Comparison of ENCODE assay signal across 8 cellular contexts in genomic region chr16:67892899-67893790, GRCh38. TPM values are rescaled to one million over a fixed set of nuclear protein-coding genes. Genes with fewer than 3 reads are reported as not detected.
A peak's percentile ranks its signal among the peaks of the same experiment; 100 is the strongest.
DNase-seq lines count a peak whose midpoint lies in the region; ATAC-seq and TF ChIP-seq lines count a peak whose summit lies in the region.

TSS of gene PSKH1 (plus strand) at chr16:67893254. CDS start at chr16:67908750, 15,496 bp downstream.

- intact Hi-C loops in left lung (cut with DNase I), result no loop called here

- no peaks in the 10 kb centered on the region for H3K9me3 ChIP-seq in BLaER1 treated with 17β-estradiol and CSF1 and Interleukin-3, amounts not matched to agents 10 nM and 100 nM (replicated peaks in 1 of 11)
- no peaks in the 10 kb centered on the region for H3K9me3 ChIP-seq in left lung

- H3K36me3 ChIP-seq in BLaER1 treated with 17β-estradiol and CSF1 and Interleukin-3, amounts not matched to agents 10 nM and 100 nM, result peaks cover 0 to 23% (median 8%) of the 10 kb centered on the region in 11 experiments; a peak in 6 of 22 replicates
- H3K36me3 ChIP-seq in left lung, result no peaks in the 10 kb centered on the region

- peak within 1 kb of the TSS; percentile 89 to 99 (median 92) for H3K4me3 ChIP-seq in BLaER1 treated with 17β-estradiol and CSF1 and Interleukin-3, amounts not matched to agents 10 nM and 100 nM
- H3K4me3 ChIP-seq in left lung, result peak within 1 kb of the TSS; percentile 81 to 90

- H3K27me3 ChIP-seq in BLaER1 treated with 17β-estradiol and CSF1 and Interleukin-3, amounts not matched to agents 10 nM and 100 nM, result no peaks in the 10 kb centered on the region
- no peaks in the 10 kb centered on the region for H3K27me3 ChIP-seq in left lung

- DNase-seq in NCI-H748 treated with DMSO at 0.1 percent for 48 hours (lab: John Stamatoyannopoulos, UW), result peak; percentile 89
- peak; percentile 87 to 93 for DNase-seq in activated CD4-positive, alpha-beta T cell treated with anti-CD3 and anti-CD28 coated beads, Interleukin-2, amount 50 U/mL, for 24 hours (ENCODE audit: low read depth in 1 of 2, low spot score in 1 of 2)
- DNase-seq in dedifferentiated amniotic fluid mesenchymal stem cell (ENCODE audit: extremely low spot score), result peak; percentile 95
- DNase-seq in left lung, result peak; percentile 98 to 99
- peak; percentile 90 for DNase-seq in stimulated activated CD4-positive, alpha-beta T cell treated with anti-CD3 and anti-CD28 coated beads, Interleukin-2, amount 100 ng/mL, for 4 hours (ENCODE audit: low read depth)

- H4K20me1 ChIP-seq in BLaER1 treated with 17β-estradiol and CSF1 and Interleukin-3, amounts not matched to agents 10 nM and 100 nM, result peaks cover 8 to 38% (median 19%) of the 10 kb centered on the region in 11 experiments; a peak in 15 of 22 replicates

- TF ChIP-seq CTCF in left lung (IDR thresholded peaks at IDR 0.05), result no peak

- H3K27ac ChIP-seq in BLaER1 treated with 17β-estradiol and CSF1 and Interleukin-3, amounts not matched to agents 10 nM and 100 nM, result peak within 1 kb of the TSS; percentile 90 to 97 (median 96)
- H3K27ac ChIP-seq in left lung, result peak within 1 kb of the TSS; percentile 90 to 94

- H3K4me1 ChIP-seq in BLaER1 treated with 17β-estradiol and CSF1 and Interleukin-3, amounts not matched to agents 10 nM and 100 nM, result peaks cover 17 to 25% (median 20%) of the 10 kb centered on the region in 10 experiments
- H3K4me1 ChIP-seq in left lung, result peaks cover 6 to 49% of the 10 kb centered on the region in 2 donors

- H3K9ac ChIP-seq in BLaER1 treated with 17β-estradiol and CSF1 and Interleukin-3, amounts not matched to agents 10 nM and 100 nM, result peak within 1 kb of the TSS; percentile 95 to 99 (median 98)

- peak within 1 kb of the TSS; percentile 86 to 99 (median 95) for H3K4me2 ChIP-seq in BLaER1 treated with 17β-estradiol and CSF1 and Interleukin-3, amounts not matched to agents 10 nM and 100 nM

- peak; percentile 94 for ATAC-seq in GM19372 (IDR thresholded peaks at IDR 0.05; ENCODE audit: low read depth, unreplicated experiment)
- ATAC-seq in HG03521 (IDR thresholded peaks at IDR 0.05; ENCODE audit: unreplicated experiment), result peak; percentile 92
- peak; percentile 98 for ATAC-seq in left lung

RNA-seq across cellular contexts. Expression of gene PSKH1, which starts in this region (rescaled TPM):
- 10 to 100 TPM; 25.4 to 29.6 TPM for total RNA-seq in left lung

Comparison
In these comparisons a context has a peak if more than half of its experiments do, and no peak if none do; other contexts are left out.
1. Peak in every context shown above with its lines: DNase-seq, ATAC-seq, H3K4me3 ChIP-seq and H3K27ac ChIP-seq.